13 cellular contexts compared by ENCODE assay signal in the genomic region with DNA sequence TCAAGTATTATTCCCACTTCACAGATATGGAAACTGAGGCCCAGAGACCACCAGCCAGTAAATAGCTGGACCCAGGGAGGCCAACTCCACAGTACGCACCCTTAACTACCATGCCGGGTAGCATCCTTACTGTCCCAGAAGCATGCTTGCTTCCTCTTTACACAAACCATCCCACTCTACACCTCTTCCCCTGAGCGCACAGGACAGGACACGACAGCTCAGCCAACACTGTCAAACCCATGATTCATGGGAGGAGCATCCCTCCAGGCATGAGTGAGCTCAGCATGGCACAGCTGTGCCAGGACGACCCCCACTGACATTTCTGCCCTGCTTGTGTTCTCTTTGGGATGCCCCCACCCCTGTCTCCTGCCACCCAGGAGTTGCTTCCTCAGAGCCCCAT. TPM values are rescaled to one million over a fixed set of nuclear protein-coding genes. Genes with fewer than 3 reads are reported as not detected.
A peak's percentile ranks its signal among the peaks of the same experiment; 100 is the strongest.
DNase-seq lines count a peak whose midpoint lies in the region; ATAC-seq, FAIRE-seq and TF ChIP-seq lines count a peak whose summit lies in the region.
"Not testable (repeated sequence)": the region's sequence is repeated elsewhere in the genome, so short reads cannot be mapped to it uniquely, and the experiment has no call there.
"Had no signal": no experiment of that assay in that cellular context is flagged by ENCODE, and none has a peak within 500 bp of the region (broad histone marks: within the 10 kb centered on the region; RNA-seq: fewer than 3 reads in every experiment).

No MANE protein-coding gene starts in this region.

- H3K36me3 ChIP-seq in KMS-11 (ENCODE audit: insufficient read depth); RWPE2 (ENCODE audit: low read depth); bronchial epithelial cell (ENCODE audit: control insufficient read depth, insufficient read depth, low read length): not testable (repeated sequence)

- H3K4me1 ChIP-seq in KMS-11 (ENCODE audit: low read depth, poor library complexity, severe bottlenecking); RWPE2 (ENCODE audit: insufficient read depth, poor library complexity, severe bottlenecking): not testable (repeated sequence)

- H3K4me3 ChIP-seq in GM12865 (ENCODE audit: low read depth, low read length): peak overlapping the region; percentile 36
- H3K4me3 ChIP-seq in KMS-11 (IDR thresholded peaks at IDR 0.05; ENCODE audit: insufficient read depth, low read depth, low read length); RWPE2 (ENCODE audit: severe bottlenecking); bronchial epithelial cell (ENCODE audit: low read depth, low read length): not testable (repeated sequence)

- not testable (repeated sequence) for H2AFZ ChIP-seq in KMS-11 (ENCODE audit: low read depth)

- ATAC-seq in HG02588 (IDR thresholded peaks at IDR 0.05; ENCODE audit: unreplicated experiment) (peak; percentile 29), RWPE2 (ENCODE audit: low read depth) (peak; percentile 56)
- ATAC-seq in natural killer cell treated with Interleukin-12 subunit alpha and Interleukin-12 subunit beta and Interleukin-15 and Interleukin-18, amount 100 ng/mL, for 72 hours: peak in 1 of 2 donors; percentile 43

- peak overlapping the region; percentile 78 to 99 (median 95) for H3K27ac Mint-ChIP-seq in immature natural killer cell
- peak overlapping the region in 1 of 2 donors; percentile 37 for H3K27ac Mint-ChIP-seq in natural killer cell treated with Interleukin-12 subunit alpha and Interleukin-12 subunit beta and Interleukin-15 and Interleukin-18, amount 100 ng/mL, for 72 hours

- not testable (repeated sequence) for H3K79me2 ChIP-seq in KMS-11 (ENCODE audit: insufficient read depth, low read depth)

- H3K27me3 Mint-ChIP-seq in immature natural killer cell (ENCODE audit: low read depth in 3 of 3); natural killer cell treated with Interleukin-12 subunit alpha and Interleukin-12 subunit beta and Interleukin-15 and Interleukin-18, amount 100 ng/mL, for 72 hours: not testable (repeated sequence)

- not testable (repeated sequence) for H3K9ac ChIP-seq in KMS-11

- H3K27ac ChIP-seq in KMS-11; RWPE2 (ENCODE audit: poor library complexity, severe bottlenecking): not testable (repeated sequence)

- H3K9me3 Mint-ChIP-seq in immature natural killer cell; natural killer cell treated with Interleukin-12 subunit alpha and Interleukin-12 subunit beta and Interleukin-15 and Interleukin-18, amount 100 ng/mL, for 72 hours: not testable (repeated sequence)

- not testable (repeated sequence) for H3K36me3 Mint-ChIP-seq in immature natural killer cell; natural killer cell treated with Interleukin-12 subunit alpha and Interleukin-12 subunit beta and Interleukin-15 and Interleukin-18, amount 100 ng/mL, for 72 hours

- TF ChIP-seq CTCF in GM12865 (IDR thresholded peaks at IDR 0.05; ENCODE audit: insufficient read depth, low read depth, low read length, missing control alignments); KMS-11 (conservative IDR thresholded peaks at IDR 0.05; ENCODE audit: low read depth, low read length); RWPE2 (IDR thresholded peaks at IDR 0.05; ENCODE audit: poor library complexity, severe bottlenecking); bronchial epithelial cell (IDR thresholded peaks at IDR 0.05; ENCODE audit: insufficient read depth, low read length, severe bottlenecking): not testable (repeated sequence)

- H3K4me2 ChIP-seq in KMS-11: 0 out of 2 replicates have a peak overlapping the region, but pooled peaks have one; percentile 17

- peak overlapping the region; percentile 88 to 95 (median 95) for H3K4me3 Mint-ChIP-seq in immature natural killer cell
- peak overlapping the region; percentile 72 for H3K4me3 Mint-ChIP-seq in natural killer cell treated with Interleukin-12 subunit alpha and Interleukin-12 subunit beta and Interleukin-15 and Interleukin-18, amount 100 ng/mL, for 72 hours

- not testable (repeated sequence) for H3K27me3 ChIP-seq in KMS-11 (ENCODE audit: insufficient read depth, low read depth); RWPE2 (ENCODE audit: insufficient read depth, poor library complexity, severe bottlenecking); bronchial epithelial cell (ENCODE audit: control insufficient read depth, insufficient read depth, low read length)

- H4K20me1 ChIP-seq in KMS-11 (ENCODE audit: insufficient read depth): not testable (repeated sequence)

- FAIRE-seq in bronchial epithelial cell (lab: Jason Lieb, UNC): not testable (repeated sequence)

- DNase-seq in GM12865 (ENCODE audit: low read depth) (peak; percentile 4), bronchial epithelial cell (ENCODE audit: low read depth) (peak; percentile 15), immature natural killer cell (peak in 2 of 3 donors; percentile 22)
- DNase-seq in RWPE2 (ENCODE audit: low spot score); natural killer cell treated with Interleukin-12 subunit alpha and Interleukin-12 subunit beta and Interleukin-15 and Interleukin-18, amount 100 ng/mL, for 72 hours (ENCODE audit: low spot score): not testable (repeated sequence)

- H3K4me1 Mint-ChIP-seq in immature natural killer cell: peaks cover 15% of the 10 kb centered on the region in 2 donors
- H3K4me1 Mint-ChIP-seq in natural killer cell treated with Interleukin-12 subunit alpha and Interleukin-12 subunit beta and Interleukin-15 and Interleukin-18, amount 100 ng/mL, for 72 hours (ENCODE audit: low read depth in 2 of 2): not testable (repeated sequence)

- H3K9me3 ChIP-seq in RWPE2 (ENCODE audit: severe bottlenecking): not testable (repeated sequence)

RNA-seq across cellular contexts. Expression of gene LGALS9B, which starts 0.4 kb away (rescaled TPM):
- under 0.01 and 0.26 TPM in 2 replicates for total RNA-seq in bronchial epithelial cell
- polyA plus RNA-seq in immature natural killer cell: 10 to 100 TPM; 20.9 to 23.8 (median 22.3) TPM
- not detected for total RNA-seq in natural killer cell treated with Interleukin-12 subunit alpha and Interleukin-12 subunit beta and Interleukin-15 and Interleukin-18, amount 100 ng/mL, for 72 hours
- total RNA-seq: adrenal gland; Caco-2; SK-MEL-5; skeletal muscle tissue; T-helper 1 cell treated with Interleukin-12 subunit alpha and Interleukin-12 subunit beta and Interleukin-4 antibody, amounts not matched to agents 30 ng/mL and 1 ng/mL, for 36 hours; urinary bladder had no signal
- polyA plus RNA-seq: urinary bladder had no signal
